21 cellular contexts compared by ENCODE assay signal in the genomic region with DNA sequence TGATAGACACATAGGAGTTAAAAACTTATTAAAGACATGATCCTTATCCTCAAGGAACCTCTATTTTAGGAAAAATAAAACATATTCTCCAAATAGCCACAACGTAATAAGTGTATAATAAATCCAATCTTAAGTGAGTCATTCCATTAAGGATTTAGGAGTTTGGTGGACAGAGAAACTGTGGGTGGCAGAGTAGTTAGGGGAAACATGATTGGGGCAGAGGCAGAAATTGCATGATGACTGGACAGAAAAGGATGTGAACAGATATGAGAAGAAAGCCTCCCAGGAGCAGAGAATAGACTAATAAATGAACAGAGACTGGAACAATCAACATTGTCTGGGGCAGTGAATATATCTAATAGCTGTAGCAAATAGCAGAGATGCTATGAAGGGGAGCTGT. TPM values are rescaled to one million over a fixed set of nuclear protein-coding genes. Genes with fewer than 3 reads are reported as not detected.
DNase-seq lines count a peak whose midpoint lies in the region; FAIRE-seq and TF ChIP-seq lines count a peak whose summit lies in the region.
"Had no signal": no experiment of that assay in that cellular context is flagged by ENCODE, and none has a peak within 500 bp of the region (broad histone marks: within the 10 kb centered on the region; RNA-seq: fewer than 3 reads in every experiment).

No MANE protein-coding gene starts in this region.

- H2AFZ ChIP-seq in ACC112 (ENCODE audit: low read length, unreplicated experiment): peak overlapping the region; percentile 17
- no peak overlapping the region for H2AFZ ChIP-seq in keratinocyte (ENCODE audit: control insufficient read depth, low read length)

- H3K79me2 ChIP-seq in ACC112 (ENCODE audit: control insufficient read depth, insufficient read depth, low read length, unreplicated experiment): no peaks in the 10 kb centered on the region
- no peaks in the 10 kb centered on the region for H3K79me2 ChIP-seq in keratinocyte (ENCODE audit: control insufficient read depth, insufficient read depth, low read length)

- peak overlapping the region; percentile 5 for H3K4me3 Mint-ChIP-seq in HFFc6
- H3K4me3 Mint-ChIP-seq: naive thymus-derived CD8-positive, alpha-beta T cell; stimulated activated effector memory CD8-positive, alpha-beta T cell treated with anti-CD3 and anti-CD28 coated beads, Interleukin-12 subunit alpha, Interleukin-12 subunit beta, amount 100 ng/mL, for 72 hours had no signal

- H3K36me3 ChIP-seq in ACC112 (ENCODE audit: insufficient read depth, low read length): no peaks in the 10 kb centered on the region
- H3K36me3 ChIP-seq in keratinocyte (ENCODE audit: control insufficient read depth in 2 of 2, extremely low read depth in 1 of 2, insufficient read depth in 2 of 2, low read length in 2 of 2): no peaks in the 10 kb centered on the region
- H3K36me3 ChIP-seq: right atrium auricular region, upper lobe of left lung had no signal

- TF ChIP-seq CTCF in HFFc6 (IDR thresholded peaks at IDR 0.05) (no peak), keratinocyte (optimal IDR thresholded peaks at IDR 0.05 in 1 of 3, IDR thresholded peaks at IDR 0.05 in 1 of 3, conservative IDR thresholded peaks at IDR 0.05 in 1 of 3; ENCODE audit: extremely low read depth in 1 of 3, insufficient read depth in 2 of 3, low read length in 3 of 3) (no peak)

- FAIRE-seq in keratinocyte (lab: Jason Lieb, UNC): peak; percentile 9
- FAIRE-seq: endothelial cell of umbilical vein had no signal

- H3K27ac Mint-ChIP-seq in HFFc6: peak overlapping the region; percentile 84
- H3K27ac Mint-ChIP-seq: naive thymus-derived CD8-positive, alpha-beta T cell; stimulated activated effector memory CD8-positive, alpha-beta T cell treated with anti-CD3 and anti-CD28 coated beads, Interleukin-12 subunit alpha, Interleukin-12 subunit beta, amount 100 ng/mL, for 72 hours had no signal

- dilution Hi-C loops in keratinocyte (cut with MboI; ENCODE audit: extremely low pct_ligation_motif_present, low sequenced_read_pairs): no loop called here

- H3K9me3 Mint-ChIP-seq in HFFc6: no peaks in the 10 kb centered on the region
- H3K9me3 Mint-ChIP-seq: naive thymus-derived CD8-positive, alpha-beta T cell; stimulated activated effector memory CD8-positive, alpha-beta T cell treated with anti-CD3 and anti-CD28 coated beads, Interleukin-12 subunit alpha, Interleukin-12 subunit beta, amount 100 ng/mL, for 72 hours had no signal

- no peaks in the 10 kb centered on the region for H4K20me1 ChIP-seq in keratinocyte (ENCODE audit: control insufficient read depth, extremely low read depth, insufficient read depth, low read length)

- H3K4me1 Mint-ChIP-seq in HFFc6 (ENCODE audit: low read depth): peaks cover 85% of the 10 kb centered on the region

- H3K27ac ChIP-seq in ACC112 (ENCODE audit: low read depth, low read length) (peak overlapping the region; percentile 37), keratinocyte (ENCODE audit: control insufficient read depth, insufficient read depth, low read length) (no peak overlapping the region)
- H3K27ac ChIP-seq: right atrium auricular region, upper lobe of left lung had no signal

- no peak overlapping the region for H3K4me2 ChIP-seq in keratinocyte (ENCODE audit: control insufficient read depth, extremely low read depth, insufficient read depth, low read depth, low read length)

- H3K9me3 ChIP-seq in keratinocyte (ENCODE audit: control insufficient read depth, low read depth, low read length): no peaks in the 10 kb centered on the region
- H3K9me3 ChIP-seq: right atrium auricular region, upper lobe of left lung had no signal

- H3K27me3 Mint-ChIP-seq in HFFc6 (ENCODE audit: insufficient read depth): no peaks in the 10 kb centered on the region

- H3K27me3 ChIP-seq in ACC112 (ENCODE audit: insufficient read depth, low read length): no peaks in the 10 kb centered on the region
- no peaks in the 10 kb centered on the region for H3K27me3 ChIP-seq in keratinocyte (ENCODE audit: control insufficient read depth, extremely low read depth, insufficient read depth, low read length)
- H3K27me3 ChIP-seq: right atrium auricular region, upper lobe of left lung had no signal

- no peak overlapping the region for H3K4me3 ChIP-seq in ACC112 (ENCODE audit: low read depth, low read length)
- H3K4me3 ChIP-seq in keratinocyte (ENCODE audit: control insufficient read depth in 2 of 3, extremely low read depth in 1 of 3, insufficient read depth in 2 of 3, low read depth in 1 of 3, low read length in 3 of 3): no peak overlapping the region
- H3K4me3 ChIP-seq: right atrium auricular region, upper lobe of left lung had no signal

- DNase-seq in HFFc6 (peak; percentile 86), astrocyte of the hippocampus (ENCODE audit: low read depth, low spot score) (peak; percentile 44), keratinocyte (ENCODE audit: low read depth, low spot score) (no peak), SHP77 treated with DMSO at 0.1 percent for 48 hours (lab: John Stamatoyannopoulos, UW) (no peak), middle frontal gyrus (ENCODE audit: extremely low spot score, low spot score) (no peak), NOMO-1 treated with DMSO at 0.1 percent for 48 hours (lab: John Stamatoyannopoulos, UW; ENCODE audit: unreplicated experiment) (no peak), ecto neural progenitor cell (ENCODE audit: low spot score) (no peak)
- DNase-seq: activated CD4-positive, CD25-positive, alpha-beta regulatory T cell; activated naive CD4-positive, alpha-beta T cell treated with Interleukin-2 at 50 U/mL for 16 hours; AML-193; central memory CD4-positive, alpha-beta T cell; DMS153; hippocampal formation; naive thymus-derived CD8-positive, alpha-beta T cell; NCI-H1694; NCI-H446 treated with DMSO at 0.1 percent for 48 hours; upper lobe of left lung had no signal

- 0 out of 2 replicates have a peak, but pooled peaks cover 4% of the 10 kb centered on the region for H3K36me3 Mint-ChIP-seq in HFFc6 (ENCODE audit: low read depth)
- H3K36me3 Mint-ChIP-seq: stimulated activated effector memory CD8-positive, alpha-beta T cell treated with anti-CD3 and anti-CD28 coated beads, Interleukin-12 subunit alpha, Interleukin-12 subunit beta, amount 100 ng/mL, for 72 hours had no signal

- no peak overlapping the region for H3K9ac ChIP-seq in keratinocyte (ENCODE audit: control insufficient read depth, extremely low read depth, insufficient read depth, low read length)

- peaks cover 46% of the 10 kb centered on the region for H3K4me1 ChIP-seq in ACC112 (ENCODE audit: control insufficient read depth, insufficient read depth, low read length, unreplicated experiment)
- peaks cover 32% of the 10 kb centered on the region for H3K4me1 ChIP-seq in keratinocyte (ENCODE audit: control insufficient read depth, extremely low read depth, insufficient read depth, low read length)

- H3K9me1 ChIP-seq in keratinocyte (ENCODE audit: control insufficient read depth, extremely low read depth, insufficient read depth, low read length): no peaks in the 10 kb centered on the region

RNA-seq across cellular contexts. Expression of a gene that starts 48.1 kb away (rescaled TPM):
- total RNA-seq in HFFc6 (2021; fragmentation: NEBNext Ultra II Directional; extraction: Animal tissue kit (Norgen Biotek cat#: 25700)): under 1 TPM; 0.40 to 0.91 (median 0.61) TPM
- polyA plus RNA-seq in keratinocyte: 0.10 TPM in 1 of 3 replicates, not detected in the others
- polyA plus RNA-seq in keratinocyte (2011; ENCODE audit: low read depth): not detected
- 0.04 and 0.05 TPM in 2 replicates for polyA plus RNA-seq in keratinocyte (2011; cell fraction: cytosol; rRNA removed)
- polyA plus RNA-seq in keratinocyte (2011; cell fraction: nucleus; rRNA removed): 0.07 TPM in 1 of 2 replicates, not detected in the other
- 0.07 and 0.11 TPM in 2 replicates for polyA plus RNA-seq in keratinocyte (2012; ENCODE audit: low replicate concordance)
- 0.75 TPM in 1 of 3 replicates, not detected in the others for polyA minus RNA-seq in keratinocyte
- not detected for polyA minus RNA-seq in keratinocyte (2011; cell fraction: cytosol; rRNA and poly(A)+ RNA removed)
- polyA minus RNA-seq in keratinocyte (2011; cell fraction: nucleus; rRNA and poly(A)+ RNA removed): not detected in 2 replicates
- total RNA-seq: endothelial cell of umbilical vein; naive thymus-derived CD8-positive, alpha-beta T cell had no signal
- polyA plus RNA-seq: endothelial cell of umbilical vein; naive thymus-derived CD8-positive, alpha-beta T cell had no signal

RNA-seq across cellular contexts. Expression of a gene that starts 53.4 kb away (rescaled TPM):
- 1 to 10 TPM in 1 of 6 experiments, under 1 TPM in 5; 0.24 to 1.3 (median 0.73) TPM for total RNA-seq in HFFc6 (2021; fragmentation: NEBNext Ultra II Directional; extraction: Animal tissue kit (Norgen Biotek cat#: 25700))
- 0.06 to 0.23 TPM in 2 of 3 replicates, not detected in the other for polyA plus RNA-seq in keratinocyte
- polyA plus RNA-seq in keratinocyte (2011; ENCODE audit: low read depth): 0.41 TPM
- polyA plus RNA-seq in keratinocyte (2011; cell fraction: cytosol; rRNA removed): not detected in 2 replicates
- polyA plus RNA-seq in keratinocyte (2011; cell fraction: nucleus; rRNA removed): 0.33 TPM in 1 of 2 replicates, not detected in the other
- polyA plus RNA-seq in keratinocyte (2012; ENCODE audit: low replicate concordance): 0.18 TPM in 1 of 2 replicates, not detected in the other
- polyA minus RNA-seq in keratinocyte: not detected in 3 replicates
- not detected for polyA minus RNA-seq in keratinocyte (2011; cell fraction: cytosol; rRNA and poly(A)+ RNA removed)
- not detected in 2 replicates for polyA minus RNA-seq in keratinocyte (2011; cell fraction: nucleus; rRNA and poly(A)+ RNA removed)
- total RNA-seq: endothelial cell of umbilical vein had no signal
- polyA plus RNA-seq: endothelial cell of umbilical vein had no signal

Comparison
In these comparisons a context has a peak if more than half of its experiments do, and no peak if none do; other contexts are left out.
1. DNase-seq: peak in HFFc6 (single experiment) and astrocyte of the hippocampus (single experiment); none in keratinocyte (single experiment), SHP77 treated with DMSO at 0.1 percent for 48 hours (single experiment), middle frontal gyrus (single experiment), NOMO-1 treated with DMSO at 0.1 percent for 48 hours (single experiment) and ecto neural progenitor cell (single experiment).